ENCODE assay signal across 11 cellular contexts in the genomic region with DNA sequence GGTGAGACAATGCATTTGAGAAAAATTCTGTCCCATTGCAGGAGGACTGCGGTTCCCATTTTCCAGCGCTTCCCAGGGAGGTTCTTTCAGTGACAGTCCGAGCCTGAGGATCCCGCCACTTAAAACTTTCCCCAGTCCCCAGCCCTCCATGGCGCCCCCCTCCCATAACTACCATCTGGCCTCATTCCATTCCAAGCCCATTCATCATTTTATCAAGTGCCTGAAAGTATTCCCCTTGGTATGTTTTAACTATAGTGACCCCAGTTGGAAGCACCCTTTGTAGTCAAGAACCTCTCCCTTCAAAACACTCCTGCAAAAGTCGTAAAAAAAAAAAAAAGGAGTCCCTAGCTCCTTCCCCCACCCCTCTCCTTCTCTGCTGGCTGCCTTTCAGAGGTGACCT. TPM values are rescaled to one million over a fixed set of nuclear protein-coding genes. Genes with fewer than 3 reads are reported as not detected.
A peak's percentile ranks its signal among the peaks of the same experiment; 100 is the strongest.
DNase-seq lines count a peak whose midpoint lies in the region; ATAC-seq, FAIRE-seq and TF ChIP-seq lines count a peak whose summit lies in the region.
"Had no signal": no experiment of that assay in that cellular context is flagged by ENCODE, and none has a peak within 500 bp of the region (broad histone marks: within the 10 kb centered on the region; RNA-seq: fewer than 3 reads in every experiment).

No MANE protein-coding gene starts in this region.

- H2BK120ac ChIP-seq in mesendoderm (ENCODE audit: low read depth, low read length), result no peak overlapping the region

- H3K36me3 ChIP-seq in left ventricle myocardium inferior (no peaks in the 10 kb centered on the region), astrocyte (ENCODE audit: insufficient read depth, low read length) (no peaks in the 10 kb centered on the region), mesendoderm (ENCODE audit: control insufficient read depth, insufficient read depth, low read length) (peaks cover 11% of the 10 kb centered on the region)

- DNase-seq in left ventricle myocardium inferior (no peak), cardiac septum (ENCODE audit: low spot score) (no peak), astrocyte (ENCODE audit: low read depth) (no peak), mesendoderm (peak; percentile 57), T1000 (lab: John Stamatoyannopoulos, UW) (no peak), HPDE6-E6E7 (ENCODE audit: extremely low spot score) (no peak), glomerular visceral epithelial cell (ENCODE audit: extremely low spot score) (no peak)
- DNase-seq: NCI-H774 had no signal

- peak overlapping the region; percentile 100 for H3K56ac ChIP-seq in mesendoderm (ENCODE audit: low read length)

- H3K27ac ChIP-seq in left ventricle myocardium inferior (replicated peaks) (peak overlapping the region; percentile 84), astrocyte (ENCODE audit: low read depth, low read length) (no peak overlapping the region), mesendoderm (ENCODE audit: low read depth, low read length) (peak overlapping the region; percentile 41)

- no CpG with 5 or more reads among the region's 6 CpGs for WGBS in mesendoderm (ENCODE audit: extremely low coverage, insufficient coverage, low lambda C conversion rate)

- FAIRE-seq in astrocyte (lab: Jason Lieb, UNC), result no peak

- peaks cover 13% of the 10 kb centered on the region for H3K36me3 Mint-ChIP-seq in astrocyte (ENCODE audit: low read depth, unreplicated experiment)

- H3K79me2 ChIP-seq in astrocyte (ENCODE audit: insufficient read depth, low read length), result no peaks in the 10 kb centered on the region
- peaks cover 29% of the 10 kb centered on the region for H3K79me2 ChIP-seq in mesendoderm (ENCODE audit: control insufficient read depth, insufficient read depth, low read length)

- TF ChIP-seq CTCF in left ventricle myocardium inferior (IDR thresholded peaks at IDR 0.05; ENCODE audit: borderline replicate concordance), result no peak
- no peak for TF ChIP-seq CTCF in astrocyte (IDR thresholded peaks at IDR 0.05; ENCODE audit: insufficient read depth, low read depth, low read length)

- no peak overlapping the region for H2AFZ ChIP-seq in astrocyte (ENCODE audit: low read depth, low read length)

- peaks cover 69% of the 10 kb centered on the region for H3K4me1 ChIP-seq in left ventricle myocardium inferior
- H3K4me1 ChIP-seq in astrocyte (ENCODE audit: insufficient read depth, low read length), result peaks cover 12% of the 10 kb centered on the region
- H3K4me1 ChIP-seq in mesendoderm (ENCODE audit: control insufficient read depth, low read depth, low read length), result peaks cover 7% of the 10 kb centered on the region

- H3K9ac ChIP-seq in astrocyte (ENCODE audit: low read length) (no peak overlapping the region), mesendoderm (ENCODE audit: low read length) (peak overlapping the region; percentile 99)
- H3K9ac ChIP-seq: SK-N-SH had no signal

- no peaks in the 10 kb centered on the region for H4K20me1 ChIP-seq in astrocyte (ENCODE audit: insufficient read depth, low read length)

- H3K4ac ChIP-seq in mesendoderm (ENCODE audit: low read depth, low read length), result no peak overlapping the region

- H2BK15ac ChIP-seq in mesendoderm (replicated peaks; ENCODE audit: low read depth), result no peak overlapping the region

- no peak overlapping the region for H2AK5ac ChIP-seq in mesendoderm (ENCODE audit: low read length)

- no peak overlapping the region for H4K5ac ChIP-seq in mesendoderm (ENCODE audit: low read length)

- H3K9me3 ChIP-seq in left ventricle myocardium inferior (replicated peaks) (peaks cover 4% of the 10 kb centered on the region), astrocyte (ENCODE audit: insufficient read depth, low read depth, low read length) (no peaks in the 10 kb centered on the region)
- H3K9me3 ChIP-seq: SK-N-SH had no signal

- peaks cover 2% of the 10 kb centered on the region for H3K9me3 Mint-ChIP-seq in astrocyte (ENCODE audit: unreplicated experiment)

- H3K79me1 ChIP-seq in mesendoderm (ENCODE audit: low read length), result peaks cover 15% of the 10 kb centered on the region

- no peak overlapping the region for H4K8ac ChIP-seq in mesendoderm (ENCODE audit: low read depth, low read length)

- no peak overlapping the region for H3K27ac Mint-ChIP-seq in astrocyte (ENCODE audit: unreplicated experiment)
- H3K27ac Mint-ChIP-seq: memory B cell had no signal

- intact Hi-C loops in left ventricle myocardium inferior (cut with micrococcal nuclease), result loop anchor here (10.0 kb wide), 1 partner anchor 139 kb away; no protein-coding TSS in a partner anchor
- intact Hi-C loops in cardiac septum (cut with DNase I), result loop anchor here (2.0 kb wide), 2 partner anchors 113 to 151 kb away; a partner anchor contains a TSS

- no peak overlapping the region for H2BK5ac ChIP-seq in mesendoderm (ENCODE audit: low read length)

- H3K18ac ChIP-seq in mesendoderm (ENCODE audit: low read length), result peak overlapping the region; percentile 21

- peaks cover 25% of the 10 kb centered on the region for H3K27me3 Mint-ChIP-seq in astrocyte (ENCODE audit: low read depth, unreplicated experiment)

- H3K4me2 ChIP-seq in astrocyte (ENCODE audit: low read length) (peak overlapping the region; percentile 97), mesendoderm (ENCODE audit: low read length) (peak overlapping the region; percentile 84)

- peaks cover 12% of the 10 kb centered on the region for H3K4me1 Mint-ChIP-seq in astrocyte (ENCODE audit: low read depth, unreplicated experiment)

- peaks cover 4% of the 10 kb centered on the region for H3K27me3 ChIP-seq in left ventricle myocardium inferior (ENCODE audit: low read depth)
- peaks cover 10% of the 10 kb centered on the region for H3K27me3 ChIP-seq in astrocyte (ENCODE audit: insufficient read depth, low read length)
- H3K27me3 ChIP-seq in mesendoderm (ENCODE audit: insufficient read depth, low read length, poor library complexity), result no peaks in the 10 kb centered on the region

- peak overlapping the region; percentile 86 for H3K4me3 ChIP-seq in left ventricle myocardium inferior
- H3K4me3 ChIP-seq in astrocyte (ENCODE audit: insufficient read depth, low read depth, low read length), result no peak overlapping the region
- peak overlapping the region; percentile 92 for H3K4me3 ChIP-seq in mesendoderm (ENCODE audit: low read length)

- no peak overlapping the region for H3K23ac ChIP-seq in mesendoderm (ENCODE audit: low read length)

- ATAC-seq in GM18498 (IDR thresholded peaks at IDR 0.05; ENCODE audit: unreplicated experiment), result no peak

- H3K4me3 Mint-ChIP-seq in astrocyte (ENCODE audit: unreplicated experiment), result peak overlapping the region; percentile 86

RNA-seq across cellular contexts. Expression of a gene that starts 1.2 kb away (rescaled TPM):
- total RNA-seq in left ventricle myocardium inferior (8.7 TPM), cardiac septum (23.8 TPM), astrocyte (4.4 and 5.1 TPM in 2 replicates)
- polyA plus RNA-seq in mesendoderm (2013, experiment 1 of 2), result 35.4 TPM
- 35.7 TPM for polyA plus RNA-seq in mesendoderm (2013, experiment 2 of 2)
